Comparison of ENCODE assay signal across 30 cellular contexts in the genomic region with DNA sequence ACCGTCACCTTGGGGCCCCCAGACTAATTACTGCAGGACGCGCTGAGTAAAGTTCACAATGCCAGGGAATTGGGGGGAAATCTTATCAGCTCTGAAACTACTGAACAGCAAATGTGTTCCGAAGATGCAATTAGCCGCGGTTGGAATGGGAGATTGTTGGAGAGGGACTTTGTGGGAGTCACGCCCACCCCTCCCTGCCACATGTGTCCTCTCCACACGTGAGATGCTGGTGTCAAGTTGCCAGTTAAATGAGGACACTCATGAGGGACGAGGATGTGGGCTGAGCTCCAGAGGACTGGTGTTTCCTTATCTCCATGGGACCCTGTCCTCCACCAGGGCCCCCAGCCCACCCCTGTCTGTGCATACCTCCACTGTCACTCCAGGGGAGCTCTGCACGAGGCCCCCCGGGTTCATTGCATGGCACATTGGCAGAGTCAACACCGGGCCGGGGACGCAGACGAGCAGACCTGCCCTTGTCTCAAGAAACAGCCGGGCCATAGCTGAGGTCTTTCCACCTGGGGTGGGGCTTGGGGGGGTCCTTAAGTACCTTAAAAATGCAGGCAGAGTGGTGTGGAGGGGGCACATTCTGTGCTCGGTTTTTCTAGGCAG.
"Had no signal": no experiment of that assay in that cellular context is flagged by ENCODE, and none has a peak within 500 bp of the region (broad histone marks: within the 10 kb centered on the region; RNA-seq: fewer than 3 reads in every experiment).

No MANE protein-coding gene starts in this region.

- H3K9me3 Mint-ChIP-seq: activated CD4-positive, alpha-beta T cell treated with anti-CD3 and anti-CD28 coated beads, Interleukin-2, amount 10 ng/mL, durations not matched to agents 24 days and 14 days; activated naive CD4-positive, alpha-beta T cell treated with anti-CD3 and anti-CD28 coated beads, Interleukin-2, amount 50 U/mL, for 72 hours; activated naive CD8-positive, alpha-beta T cell treated with anti-CD3 and anti-CD28 coated beads, Interleukin-2, amount 50 U/mL, for 24 hours; activated T-cell treated with anti-CD3 and anti-CD28 coated beads, Interleukin-2, amount 50 U/mL, for 4 hours; T-helper 1 cell treated with Interleukin-12 subunit alpha and Interleukin-12 subunit beta and Interleukin-4 antibody, amounts not matched to agents 30 μg/mL and 1 μg/mL, for 36 hours had no signal

- H3K9me3 ChIP-seq: ascending aorta, body of pancreas, SJSA1 had no signal

- H3K4me3 Mint-ChIP-seq: activated CD4-positive, alpha-beta T cell treated with anti-CD3 and anti-CD28 coated beads, Interleukin-2, amount 10 ng/mL, durations not matched to agents 24 days and 14 days; activated naive CD8-positive, alpha-beta T cell treated with anti-CD3 and anti-CD28 coated beads, Interleukin-2, amount 50 U/mL, for 24 hours; activated T-cell treated with anti-CD3 and anti-CD28 coated beads, Interleukin-2, amount 50 U/mL, for 4 hours; T-helper 1 cell treated with Interleukin-12 subunit alpha and Interleukin-12 subunit beta and Interleukin-4 antibody, amounts not matched to agents 30 μg/mL and 1 μg/mL, for 36 hours; WTC11 had no signal

- H3K4me1 ChIP-seq: ascending aorta, body of pancreas, SJSA1 had no signal

- H3K27ac Mint-ChIP-seq: activated CD4-positive, alpha-beta T cell treated with anti-CD3 and anti-CD28 coated beads, Interleukin-2, amount 10 ng/mL, durations not matched to agents 24 days and 14 days; activated naive CD4-positive, alpha-beta T cell treated with anti-CD3 and anti-CD28 coated beads, Interleukin-2, amount 50 U/mL, for 72 hours; activated naive CD8-positive, alpha-beta T cell treated with anti-CD3 and anti-CD28 coated beads, Interleukin-2, amount 50 U/mL, for 24 hours; T-helper 1 cell treated with Interleukin-12 subunit alpha and Interleukin-12 subunit beta and Interleukin-4 antibody, amounts not matched to agents 30 μg/mL and 1 μg/mL, for 36 hours had no signal

- H3K4me3 ChIP-seq: ascending aorta, body of pancreas, K562, SJSA1 had no signal

- ATAC-seq: activated naive CD4-positive, alpha-beta T cell treated with anti-CD3 and anti-CD28 coated beads, Interleukin-2, amount 50 U/mL, for 72 hours; activated naive CD8-positive, alpha-beta T cell treated with anti-CD3 and anti-CD28 coated beads, Interleukin-2, amount 50 U/mL, for 24 hours; activated T-cell treated with anti-CD3 and anti-CD28 coated beads, Interleukin-2, amount 50 U/mL, for 4 hours; body of pancreas; K562; Panc1; WTC11 had no signal

- H3K4me1 Mint-ChIP-seq: activated CD4-positive, alpha-beta T cell treated with anti-CD3 and anti-CD28 coated beads, Interleukin-2, amount 10 ng/mL, durations not matched to agents 24 days and 14 days; activated naive CD8-positive, alpha-beta T cell treated with anti-CD3 and anti-CD28 coated beads, Interleukin-2, amount 50 U/mL, for 24 hours; WTC11 had no signal

- H3K27ac ChIP-seq: ascending aorta, body of pancreas, SJSA1 had no signal

- H3K36me3 ChIP-seq: ascending aorta, SJSA1 had no signal

- FAIRE-seq: K562 had no signal

- H3K27me3 ChIP-seq: ascending aorta, body of pancreas had no signal

- H3K36me3 Mint-ChIP-seq: activated naive CD4-positive, alpha-beta T cell treated with anti-CD3 and anti-CD28 coated beads, Interleukin-2, amount 50 U/mL, for 72 hours; WTC11 had no signal

- DNase-seq: activated CD4-positive, alpha-beta T cell treated with anti-CD3 and anti-CD28 coated beads, Interleukin-2, amount 10 ng/mL, durations not matched to agents 24 days and 14 days; activated CD4-positive, alpha-beta T cell treated with anti-CD3 and anti-CD28 coated beads, Interleukin-2, amount 50 U/mL, for 48 hours; activated CD4-positive, CD25-positive, alpha-beta regulatory T cell treated with anti-CD3 and anti-CD28 coated beads, Interleukin-2, amount 50 U/mL, for 72 hours; activated CD8-positive, alpha-beta memory T cell treated with anti-CD3 and anti-CD28 coated beads for 24 hours; activated effector memory CD4-positive, alpha-beta T cell treated with anti-CD3 and anti-CD28 coated beads, Interleukin-2, amount 50 U/mL, for 16 hours; activated naive CD4-positive, alpha-beta T cell treated with Interleukin-2 at 50 U/mL for 16 hours; activated naive CD8-positive, alpha-beta T cell treated with anti-CD3 and anti-CD28 coated beads, Interleukin-2, amount 50 U/mL, for 24 hours; activated T-cell treated with anti-CD3 and anti-CD28 coated beads, Interleukin-2, amount 50 U/mL, for 4 hours; amniotic stem cell; body of pancreas; Karpas-422; MM.1S; NCI-H1105; NCI-H1436; NCI-H1694 treated with DMSO at 0.1 percent for 48 hours; NCI-H2081 treated with DMSO at 0.1 percent for 48 hours; NCI-H510A treated with DMSO at 0.1 percent for 48 hours; NCI-H69; NK-92 treated with Interleukin-12 subunit alpha and Interleukin-12 subunit beta, amount 100 ng/mL, for 24 hours; OCI-M1; Right ventricle myocardium superior; RPMI8226; T-helper 9 cell had no signal

- H3K27me3 Mint-ChIP-seq: activated CD4-positive, alpha-beta T cell treated with anti-CD3 and anti-CD28 coated beads, Interleukin-2, amount 10 ng/mL, durations not matched to agents 24 days and 14 days; activated naive CD8-positive, alpha-beta T cell treated with anti-CD3 and anti-CD28 coated beads, Interleukin-2, amount 50 U/mL, for 24 hours had no signal
